ENCODE assay signal across 1 cellular context in genomic region chr10:78033623-78034470, GRCh38.
TF ChIP-seq lines count a peak whose summit lies in the region.

TSS of gene RPS24 (plus strand) at chr10:78033863. CDS start at chr10:78033902, 39 bp downstream.

TF ChIP-seq in K562, 482 proteins besides CTCF, POLR2A, EP300 and RAD21 (continued from another document and continues in another):
- TF ChIP-seq SIRT6 (IDR thresholded peaks at IDR 0.05; ENCODE audit: low read depth, low read length) (no peak), PHB2 (IDR thresholded peaks at IDR 0.05; ENCODE audit: low read depth) (no peak), KLF1 (tag; IDR thresholded peaks at IDR 0.05) (peak; percentile 39; the same call in 1 of the 2 replicates), ZNF583 (CRISPR knock-in tag; IDR thresholded peaks at IDR 0.05) (no peak), PTTG1 (tag; IDR thresholded peaks at IDR 0.05; ENCODE audit: low read depth) (no peak), PKNOX1 (IDR thresholded peaks at IDR 0.05) (peak; percentile 79), IRF1 (CRISPR knock-in tag; IDR thresholded peaks at IDR 0.05; ENCODE audit: borderline replicate concordance) (no peak), ZNF282 (CRISPR knock-in tag; IDR thresholded peaks at IDR 0.05) (no peak), MCM2 (IDR thresholded peaks at IDR 0.05; ENCODE audit: low read depth) (no peak), CREBBP (IDR thresholded peaks at IDR 0.05; ENCODE audit: low read depth, low read length) (no peak), ZMIZ1 (IDR thresholded peaks at IDR 0.05; ENCODE audit: low read depth in 2 of 2, low read length in 2 of 2) (peak; percentile 10 to 77; a peak in 1 of 4 replicates), ZZZ3 (IDR thresholded peaks at IDR 0.05) (peak; percentile 99), ZNF280B (CRISPR knock-in tag; IDR thresholded peaks at IDR 0.05) (no peak), BCL6 (CRISPR knock-in tag; IDR thresholded peaks at IDR 0.05) (no peak), UBTF (IDR thresholded peaks at IDR 0.05; ENCODE audit: borderline replicate concordance in 1 of 2, low read depth in 2 of 2, low read length in 2 of 2) (no peak), ZBTB43 (CRISPR knock-in tag; IDR thresholded peaks at IDR 0.05) (peak; percentile 56; the same call in 1 of the 2 replicates), CBX5 (IDR thresholded peaks at IDR 0.05; ENCODE audit: borderline replicate concordance, low read depth) (no peak), RBM17 (IDR thresholded peaks at IDR 0.05; ENCODE audit: borderline replicate concordance, low read depth, low read length) (no peak), ZNF395 (CRISPR knock-in tag; IDR thresholded peaks at IDR 0.05) (peak; percentile 69), NR3C1 (CRISPR knock-in tag; IDR thresholded peaks at IDR 0.05) (no peak), TAF9B (IDR thresholded peaks at IDR 0.05; ENCODE audit: partially characterized antibody) (peak; percentile 99), MITF (IDR thresholded peaks at IDR 0.05) (no peak), SRSF7 (optimal IDR thresholded peaks at IDR 0.05; ENCODE audit: low read depth, low read length) (no peak), NFRKB (IDR thresholded peaks at IDR 0.05; ENCODE audit: low read depth) (peak; percentile 98), MYC (IDR thresholded peaks at IDR 0.05; ENCODE audit: low read depth, low read length) (peak; percentile 100), MYC (CRISPR knock-in tag; IDR thresholded peaks at IDR 0.05; ENCODE audit: borderline replicate concordance, low read depth) (peak; percentile 96), ATF3 (IDR thresholded peaks at IDR 0.05) (peak; percentile 48; the same call in 1 of the 2 replicates), ATF3 (CRISPR knock-in tag; conservative IDR thresholded peaks at IDR 0.05) (peak; percentile 82; the same call in 1 of the 2 replicates), CHCHD3 (CRISPR knock-in tag; IDR thresholded peaks at IDR 0.05) (no peak), IRF2 (CRISPR knock-in tag; IDR thresholded peaks at IDR 0.05) (no peak), BRCA1 (IDR thresholded peaks at IDR 0.05) (no peak), BRCA1 (CRISPR knock-in tag; IDR thresholded peaks at IDR 0.05) (no peak; the same call in 1 of the 2 replicates), THRA (IDR thresholded peaks at IDR 0.05) (no peak), MEF2A (IDR thresholded peaks at IDR 0.05; ENCODE audit: control insufficient read depth, low read depth, low read length) (no peak), BDP1 (IDR thresholded peaks at IDR 0.05; ENCODE audit: insufficient read depth, insufficient read length) (no peak), HMG20A (CRISPR knock-in tag; conservative IDR thresholded peaks at IDR 0.05) (no peak), PHB (CRISPR knock-in tag; IDR thresholded peaks at IDR 0.05) (peak; percentile 24; the same call in 1 of the 2 replicates), DLX4 (CRISPR knock-in tag; IDR thresholded peaks at IDR 0.05) (no peak), HBP1 (CRISPR knock-in tag; IDR thresholded peaks at IDR 0.05) (peak; percentile 89; the same call in 1 of the 2 replicates), ASH1L (IDR thresholded peaks at IDR 0.05; ENCODE audit: borderline replicate concordance, low read depth, partially characterized antibody) (no peak), NCOA4 (IDR thresholded peaks at IDR 0.05; ENCODE audit: partially characterized antibody) (no peak), MCM5 (IDR thresholded peaks at IDR 0.05; ENCODE audit: low read depth) (no peak), CBFA2T2 (conservative IDR thresholded peaks at IDR 0.05) (no peak), ELF4 (CRISPR knock-in tag; IDR thresholded peaks at IDR 0.05) (no peak), MTF1 (CRISPR knock-in tag; IDR thresholded peaks at IDR 0.05; ENCODE audit: borderline replicate concordance) (no peak), NR4A1 (CRISPR knock-in tag; IDR thresholded peaks at IDR 0.05) (no peak), NR4A1 (tag; IDR thresholded peaks at IDR 0.05) (no peak), POLR2H (tag; IDR thresholded peaks at IDR 0.05; ENCODE audit: low read depth) (peak; percentile 97), ZKSCAN8 (CRISPR knock-in tag; IDR thresholded peaks at IDR 0.05) (no peak), GABPB1 (CRISPR knock-in tag; IDR thresholded peaks at IDR 0.05) (peak; percentile 78; the same call in 1 of the 2 replicates), MCM7 (IDR thresholded peaks at IDR 0.05) (no peak)
